8 cellular contexts compared by ENCODE assay signal in the genomic region with DNA sequence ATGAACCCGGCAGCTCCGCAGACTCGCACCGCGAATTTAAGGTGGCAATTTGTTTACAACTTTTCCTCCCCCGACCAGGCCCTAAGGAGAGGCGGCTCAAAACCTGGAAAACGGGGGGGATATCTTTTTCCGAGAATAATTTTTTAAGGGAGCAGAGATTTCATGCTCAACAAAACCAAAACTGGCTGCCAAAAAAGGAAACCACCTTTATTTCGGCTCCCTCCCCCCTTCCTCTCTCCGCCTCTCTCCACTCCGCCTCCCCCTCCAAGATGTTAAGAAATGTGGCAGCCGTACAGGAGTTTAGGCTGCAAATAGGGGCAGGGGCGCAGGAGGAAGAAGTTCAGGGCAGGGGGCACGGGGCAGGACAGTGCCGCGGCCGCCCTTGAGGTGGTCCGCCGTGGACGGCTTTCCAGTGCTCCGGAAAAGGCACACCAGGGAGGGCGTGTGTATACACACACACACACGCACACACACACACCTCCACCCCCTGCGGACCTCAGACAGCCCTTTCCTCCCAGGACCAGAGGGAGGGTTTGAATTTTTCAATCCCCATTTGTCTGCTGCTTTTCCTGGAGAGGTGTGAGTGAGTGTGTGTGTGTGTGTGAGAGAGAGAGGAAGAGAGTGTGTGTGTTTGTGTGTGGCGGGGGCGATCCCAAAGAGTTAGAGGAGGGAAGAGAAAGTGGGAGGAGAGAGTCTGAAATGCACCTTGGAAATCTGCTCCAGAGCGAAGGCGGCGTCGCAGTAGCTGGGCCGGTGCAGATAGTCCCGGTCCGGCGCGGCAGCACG. TPM values are rescaled to one million over a fixed set of nuclear protein-coding genes. Genes with fewer than 3 reads are reported as not detected.
A peak's percentile ranks its signal among the peaks of the same experiment; 100 is the strongest.
DNase-seq lines count a peak whose midpoint lies in the region; ATAC-seq and TF ChIP-seq lines count a peak whose summit lies in the region.

No MANE protein-coding gene starts in this region.

- H3K27me3 Mint-ChIP-seq in CD4-positive, alpha-beta memory T cell, result peaks cover 5 to 7% of the 10 kb centered on the region in 2 donors

- H3K4me3 Mint-ChIP-seq in CD4-positive, alpha-beta memory T cell, result peak overlapping the region; percentile 90 to 99 (median 96)

- no peaks in the 10 kb centered on the region for H3K9me3 ChIP-seq in CD4-positive, alpha-beta memory T cell (ENCODE audit: control insufficient read depth in 1 of 2, low read length in 2 of 2)
- H3K9me3 ChIP-seq in HUES64 (ENCODE audit: insufficient read depth, low read depth, low read length), result no peaks in the 10 kb centered on the region
- H3K9me3 ChIP-seq in body of pancreas, result no peaks in the 10 kb centered on the region
- no peaks in the 10 kb centered on the region for H3K9me3 ChIP-seq in iPS-18a (ENCODE audit: control insufficient read depth, low read depth, low read length)
- no peaks in the 10 kb centered on the region for H3K9me3 ChIP-seq in skeletal muscle satellite cell (replicated peaks; ENCODE audit: low read length)

- H3K36me3 ChIP-seq in CD4-positive, alpha-beta memory T cell (ENCODE audit: insufficient read depth, low read length), result no peaks in the 10 kb centered on the region
- H3K36me3 ChIP-seq in HUES64 (ENCODE audit: insufficient read depth, low read length), result peaks cover 5% of the 10 kb centered on the region; the same call in 1 of the 2 replicates
- no peaks in the 10 kb centered on the region for H3K36me3 ChIP-seq in body of pancreas (replicated peaks in 1 of 2; ENCODE audit: insufficient read depth in 1 of 2, low read depth in 2 of 2)
- H3K36me3 ChIP-seq in iPS-18a (ENCODE audit: control insufficient read depth, low read depth, low read length), result peaks cover under 1% of the 10 kb centered on the region
- H3K36me3 ChIP-seq in skeletal muscle satellite cell (ENCODE audit: insufficient read depth, low read length), result no peaks in the 10 kb centered on the region

- peak overlapping the region; percentile 82 to 96 for H3K4me3 ChIP-seq in CD4-positive, alpha-beta memory T cell (ENCODE audit: low read length in 2 of 2)
- H3K4me3 ChIP-seq in HUES64 (ENCODE audit: low read length) (peak overlapping the region; percentile 79), body of pancreas (peak overlapping the region; percentile 33 to 55), iPS-18a (ENCODE audit: low read length) (peak overlapping the region; percentile 77), skeletal muscle satellite cell (ENCODE audit: low read length) (peak overlapping the region; percentile 91)

- H3K27me3 ChIP-seq in CD4-positive, alpha-beta memory T cell (ENCODE audit: insufficient read depth, low read length), result peaks cover 4% of the 10 kb centered on the region
- peaks cover 24% of the 10 kb centered on the region for H3K27me3 ChIP-seq in HUES64 (ENCODE audit: insufficient read depth, low read length)
- H3K27me3 ChIP-seq in body of pancreas, result no peaks in the 10 kb centered on the region
- H3K27me3 ChIP-seq in iPS-18a (ENCODE audit: control insufficient read depth, insufficient read depth, low read length), result peaks cover 17% of the 10 kb centered on the region
- H3K27me3 ChIP-seq in skeletal muscle satellite cell (ENCODE audit: control insufficient read depth, insufficient read depth, low read length), result no peaks in the 10 kb centered on the region

- peak; percentile 66 to 72 (median 69) for DNase-seq in CD4-positive, alpha-beta memory T cell
- peak; percentile 23 for DNase-seq in SK-N-DZ (ENCODE audit: low spot score)
- peak; percentile 55 to 71 (median 68) for DNase-seq in body of pancreas

- H3K4me1 Mint-ChIP-seq in CD4-positive, alpha-beta memory T cell, result peaks cover 18 to 74% (median 44%) of the 10 kb centered on the region in 4 donors

- intact Hi-C loops in CD4-positive, alpha-beta memory T cell (cut with micrococcal nuclease), result loop anchor here (1.0 to 5.0 kb wide), 3 partner anchors 13 to 510 kb away; no protein-coding TSS in a partner anchor
- intact Hi-C loops in body of pancreas (cut with DNase I), result no loop called here

- peak; percentile 51 to 83 (median 76) for TF ChIP-seq POLR2A in body of pancreas (IDR thresholded peaks at IDR 0.05)

- peaks cover 0 to 2% (median 0%) of the 10 kb centered on the region in 8 donors for H3K9me3 Mint-ChIP-seq in CD4-positive, alpha-beta memory T cell

- peaks cover 0 to 25% of the 10 kb centered on the region in 2 donors for H3K36me3 Mint-ChIP-seq in CD4-positive, alpha-beta memory T cell

- POLR2A ChIA-PET in CD4-positive, alpha-beta memory T cell (lab: Charles Lee; ENCODE audit: partially characterized antibody), result interaction anchor here (1.4 to 6.6 kb wide), 4 partner anchors 9 to 368 kb away, joined by 4 to 82 read pairs (median 12); partner anchors contain the start of genes ERCC6L2 and PTCH1

- peak overlapping the region; percentile 45 for H3K27ac ChIP-seq in CD4-positive, alpha-beta memory T cell (ENCODE audit: low read depth, low read length)
- H3K27ac ChIP-seq in HUES64 (ENCODE audit: low read depth, low read length), result peak overlapping the region; percentile 84
- peak overlapping the region; percentile 88 to 93 (median 92) for H3K27ac ChIP-seq in body of pancreas
- peak overlapping the region; percentile 24 for H3K27ac ChIP-seq in iPS-18a (ENCODE audit: low read length)

- under 1% methylated on average over 31 of the region's 37 CpGs for WGBS in HUES64
- WGBS in body of pancreas, 2 donors, result 1% methylated on average over 34 to 37 of the region's 37 CpGs

- peak; percentile 17 for ATAC-seq in body of pancreas
- ATAC-seq in GM18867 (IDR thresholded peaks at IDR 0.05; ENCODE audit: unreplicated experiment), result no peak
- ATAC-seq in HG03442 (IDR thresholded peaks at IDR 0.05; ENCODE audit: unreplicated experiment), result no peak

- H3K27ac Mint-ChIP-seq in CD4-positive, alpha-beta memory T cell, result peak overlapping the region; percentile 79 to 99 (median 95)

- CTCF ChIA-PET in CD4-positive, alpha-beta memory T cell (lab: Charles Lee; ENCODE audit: partially characterized antibody), result interaction anchor here (0.9 to 1.1 kb wide), 2 partner anchors 9 to 13 kb away, joined by 3 read pairs; partner anchors contain the start of gene PTCH1

- H3K9ac ChIP-seq in HUES64 (ENCODE audit: low read depth, low read length), result peak overlapping the region; percentile 81
- peak overlapping the region; percentile 83 for H3K9ac ChIP-seq in iPS-18a (ENCODE audit: low read length)
- H3K9ac ChIP-seq in skeletal muscle satellite cell (ENCODE audit: low read depth, low read length), result peak overlapping the region; percentile 84

- peak overlapping the region; percentile 83 for H3K4me2 ChIP-seq in skeletal muscle satellite cell (ENCODE audit: low read length)

- peaks cover 54% of the 10 kb centered on the region for H3K4me1 ChIP-seq in CD4-positive, alpha-beta memory T cell (ENCODE audit: insufficient read depth, low read length)
- H3K4me1 ChIP-seq in HUES64 (ENCODE audit: insufficient read depth, low read length) (peaks cover 25% of the 10 kb centered on the region), body of pancreas (peaks cover 28% of the 10 kb centered on the region), iPS-18a (ENCODE audit: control insufficient read depth, low read depth, low read length) (peaks cover 32% of the 10 kb centered on the region), skeletal muscle satellite cell (ENCODE audit: control insufficient read depth, insufficient read depth, low read length) (peaks cover 31% of the 10 kb centered on the region)

- TF ChIP-seq CTCF in body of pancreas (IDR thresholded peaks at IDR 0.05), result peak in 1 of 7 experiments; percentile 1

RNA-seq across cellular contexts. Expression of gene PTCH1, which starts 9.1 kb away (rescaled TPM):
- total RNA-seq in CD4-positive, alpha-beta memory T cell, result 10 to 100 TPM; 18.8 to 23.0 TPM
- 10 to 100 TPM in 1 of 2 donors, 1 to 10 TPM in 1; 2.7 to 13.5 TPM for polyA plus RNA-seq in CD4-positive, alpha-beta memory T cell
- 13.8 TPM for polyA plus RNA-seq in HUES64 (2013, experiment 1 of 2)
- 13.1 TPM for polyA plus RNA-seq in HUES64 (2013, experiment 2 of 2)
- 6.5 and 7.5 TPM in 2 replicates for polyA plus RNA-seq in SK-N-DZ (2014; cell fraction: cytosol; rRNA removed)
- 11.4 and 18.6 TPM in 2 replicates for polyA plus RNA-seq in SK-N-DZ (2014; cell fraction: nucleus; rRNA removed)
- 10 to 100 TPM in 1 of 2 donors, 1 to 10 TPM in 1; 8.3 to 47.5 TPM for total RNA-seq in body of pancreas
- total RNA-seq in skeletal muscle satellite cell (2012; rRNA removed), result 3.5 and 3.9 TPM in 2 replicates

Comparison
In these comparisons a context has a peak if more than half of its experiments do, and no peak if none do; other contexts are left out.
1. H3K27ac ChIP-seq: peak in every context shown above with its lines; median percentile 92 in body of pancreas; 84 in HUES64; 45 in CD4-positive, alpha-beta memory T cell; 24 in iPS-18a.